22 cellular contexts compared by ENCODE assay signal in the genomic region with DNA sequence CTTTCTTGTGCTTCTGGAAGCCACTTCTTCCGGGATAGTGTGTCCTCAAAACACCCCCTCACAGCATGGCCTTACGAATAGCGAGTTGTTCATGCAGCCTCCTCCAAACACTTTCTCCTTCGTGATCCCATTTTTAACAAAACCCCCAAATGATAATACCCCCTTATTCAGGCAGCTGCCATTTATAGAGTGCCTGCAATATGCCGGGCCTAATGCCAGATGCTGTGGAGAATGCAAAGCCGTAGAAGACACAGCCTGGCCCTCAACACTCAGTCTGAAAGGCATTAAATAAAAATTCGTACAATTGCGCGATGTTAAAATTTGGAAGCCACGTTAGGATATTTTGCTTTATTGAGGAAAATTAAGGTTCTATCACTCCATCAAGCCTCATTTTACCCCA.
"Had no signal": no experiment of that assay in that cellular context is flagged by ENCODE, and none has a peak within 500 bp of the region (broad histone marks: within the 10 kb centered on the region; RNA-seq: fewer than 3 reads in every experiment).

No MANE protein-coding gene starts in this region.

- H3K36me3 ChIP-seq: MG63, SJSA1 had no signal

- H3K27ac ChIP-seq: SJSA1, SK-N-MC had no signal

- H3K4me3 ChIP-seq: MG63, SJSA1, SK-N-MC had no signal

- H3K9me3 ChIP-seq: MG63, SJSA1 had no signal

- H3K27me3 ChIP-seq: MG63, SJSA1 had no signal

- DNase-seq: IMR-90, Karpas-422, KG1, MG63, NCI-H1092, NCI-H1105 treated with DMSO at 0.1 percent for 48 hours, NCI-H1417 treated with DMSO at 0.1 percent for 48 hours, NCI-H146, NCI-H1694 treated with DMSO at 0.1 percent for 48 hours, NCI-H1930, NCI-H2081, NCI-H2171, NCI-H226, NCI-H510A, NCI-H524 treated with DMSO at 0.1 percent for 48 hours, NCI-H69, NCI-H774, Right ventricle myocardium superior, RPMI8226, SIG-M5 had no signal

- H3K4me1 ChIP-seq: SJSA1 had no signal
